In genomic region chr14:75259510-75259855, GRCh38 we compare ENCODE assay signal across 8 cellular contexts. TPM values are rescaled to one million over a fixed set of nuclear protein-coding genes. Genes with fewer than 3 reads are reported as not detected.
DNase-seq lines count a peak whose midpoint lies in the region; TF ChIP-seq lines count a peak whose summit lies in the region.

No MANE protein-coding gene starts in this region.

- WGBS in mesendoderm (ENCODE audit: extremely low coverage, insufficient coverage, low lambda C conversion rate) = no CpG with 5 or more reads among the region's 7 CpGs

- peak overlapping the region; percentile 99 for H3K4me2 ChIP-seq in mesendoderm (ENCODE audit: low read length)

- H3K36me3 Mint-ChIP-seq in chondrocyte (ENCODE audit: low read depth) = no peaks in the 10 kb centered on the region

- H3K4ac ChIP-seq in mesendoderm (ENCODE audit: low read depth, low read length) = no peak overlapping the region

- peak overlapping the region; percentile 87 for H3K4me3 Mint-ChIP-seq in chondrocyte (ENCODE audit: unreplicated experiment)

- H3K4me3 ChIP-seq in mesendoderm (ENCODE audit: low read length) = peak overlapping the region; percentile 58
- H3K4me3 ChIP-seq in uterus = peak overlapping the region; percentile 29 to 36

- TF ChIP-seq CTCF in chondrocyte (IDR thresholded peaks at IDR 0.05) (peak; percentile 70), uterus (IDR thresholded peaks at IDR 0.05) (peak in 2 of 4 experiments; percentile 3 to 27)

- H3K9me3 Mint-ChIP-seq in chondrocyte (ENCODE audit: low read depth) = no peaks in the 10 kb centered on the region

- no peak overlapping the region for H3K27ac ChIP-seq in mesendoderm (ENCODE audit: low read depth, low read length)
- peak overlapping the region; percentile 95 to 96 for H3K27ac ChIP-seq in uterus

- no peak overlapping the region for H3K18ac ChIP-seq in mesendoderm (ENCODE audit: low read length)

- TF ChIP-seq POLR2A in uterus (IDR thresholded peaks at IDR 0.05) = no peak

- no peaks in the 10 kb centered on the region for H3K27me3 Mint-ChIP-seq in chondrocyte (ENCODE audit: low read depth)

- H2AK5ac ChIP-seq in mesendoderm (ENCODE audit: low read length) = no peak overlapping the region

- peaks cover 39% of the 10 kb centered on the region for H3K4me1 Mint-ChIP-seq in chondrocyte (ENCODE audit: low read depth)

- peak; percentile 70 for DNase-seq in NCI-H2107 treated with DMSO at 0.1 percent for 48 hours (lab: John Stamatoyannopoulos, UW; ENCODE audit: unreplicated experiment)
- DNase-seq in NCI-H2107 (lab: John Stamatoyannopoulos, UW) = no peak
- DNase-seq in NCI-H69 (lab: John Stamatoyannopoulos, UW) = peak; percentile 87
- no peak for DNase-seq in chondrocyte (ENCODE audit: low spot score)
- DNase-seq in mesendoderm = peak; percentile 90
- DNase-seq in uterus = no peak
- no peak for DNase-seq in central memory CD4-positive, alpha-beta T cell
- DNase-seq in GDM1 (lab: John Stamatoyannopoulos, UW) = no peak

- H4K8ac ChIP-seq in mesendoderm (ENCODE audit: low read depth, low read length) = no peak overlapping the region

- peak overlapping the region; percentile 83 for H3K56ac ChIP-seq in mesendoderm (ENCODE audit: low read length)

- intact Hi-C loops in uterus (cut with DNase I; ENCODE audit: low total_unique reads) = loop anchor here (2.0 kb wide), 1 partner anchor 19 kb away; the partner anchor contains the start of gene FOS

- H3K27me3 ChIP-seq in mesendoderm (ENCODE audit: insufficient read depth, low read length, poor library complexity) = no peaks in the 10 kb centered on the region
- no peaks in the 10 kb centered on the region for H3K27me3 ChIP-seq in uterus

- H2BK15ac ChIP-seq in mesendoderm (replicated peaks; ENCODE audit: low read depth) = no peak overlapping the region

- H3K36me3 ChIP-seq in mesendoderm (ENCODE audit: control insufficient read depth, insufficient read depth, low read length) (no peaks in the 10 kb centered on the region), uterus (no peaks in the 10 kb centered on the region)

- H2BK5ac ChIP-seq in mesendoderm (ENCODE audit: low read length) = no peak overlapping the region

- H3K9me3 ChIP-seq in uterus = no peaks in the 10 kb centered on the region

- H3K4me1 ChIP-seq in mesendoderm (ENCODE audit: control insufficient read depth, low read depth, low read length) (no peaks in the 10 kb centered on the region), uterus (no peaks in the 10 kb centered on the region)

- no peak overlapping the region for H3K23ac ChIP-seq in mesendoderm (ENCODE audit: low read length)

- no peaks in the 10 kb centered on the region for H3K79me2 ChIP-seq in mesendoderm (ENCODE audit: control insufficient read depth, insufficient read depth, low read length)

- no peak overlapping the region for H2BK120ac ChIP-seq in mesendoderm (ENCODE audit: low read depth, low read length)

- peak overlapping the region; percentile 64 for H3K9ac ChIP-seq in mesendoderm (ENCODE audit: low read length)

- no peak overlapping the region for H4K5ac ChIP-seq in mesendoderm (ENCODE audit: low read length)

- peak overlapping the region; percentile 100 for H3K27ac Mint-ChIP-seq in chondrocyte (ENCODE audit: unreplicated experiment)

- no peaks in the 10 kb centered on the region for H3K79me1 ChIP-seq in mesendoderm (ENCODE audit: low read length)

RNA-seq across cellular contexts. Expression of gene FOS, which starts 19.1 kb away (rescaled TPM):
- total RNA-seq in chondrocyte = 116 to 175 TPM (median 152 TPM) in 3 replicates
- polyA plus RNA-seq in mesendoderm (2013, experiment 1 of 2) = 30.2 TPM
- 33.0 TPM for polyA plus RNA-seq in mesendoderm (2013, experiment 2 of 2)
- 1,000 to 10,000 TPM in 1 of 4 donors, 100 to 1,000 TPM in 2, 10 to 100 TPM in 1; 29.2 to 1,111 (median 137) TPM for total RNA-seq in uterus

Comparison
In these comparisons a context has a peak if more than half of its experiments do, and no peak if none do; other contexts are left out.
1. DNase-seq: peak in NCI-H2107 treated with DMSO at 0.1 percent for 48 hours (single experiment), NCI-H69 (single experiment) and mesendoderm (single experiment); none in NCI-H2107 (single experiment), chondrocyte (single experiment), uterus (0 of 2), central memory CD4-positive, alpha-beta T cell (single experiment) and GDM1 (single experiment).